In the genomic region with DNA sequence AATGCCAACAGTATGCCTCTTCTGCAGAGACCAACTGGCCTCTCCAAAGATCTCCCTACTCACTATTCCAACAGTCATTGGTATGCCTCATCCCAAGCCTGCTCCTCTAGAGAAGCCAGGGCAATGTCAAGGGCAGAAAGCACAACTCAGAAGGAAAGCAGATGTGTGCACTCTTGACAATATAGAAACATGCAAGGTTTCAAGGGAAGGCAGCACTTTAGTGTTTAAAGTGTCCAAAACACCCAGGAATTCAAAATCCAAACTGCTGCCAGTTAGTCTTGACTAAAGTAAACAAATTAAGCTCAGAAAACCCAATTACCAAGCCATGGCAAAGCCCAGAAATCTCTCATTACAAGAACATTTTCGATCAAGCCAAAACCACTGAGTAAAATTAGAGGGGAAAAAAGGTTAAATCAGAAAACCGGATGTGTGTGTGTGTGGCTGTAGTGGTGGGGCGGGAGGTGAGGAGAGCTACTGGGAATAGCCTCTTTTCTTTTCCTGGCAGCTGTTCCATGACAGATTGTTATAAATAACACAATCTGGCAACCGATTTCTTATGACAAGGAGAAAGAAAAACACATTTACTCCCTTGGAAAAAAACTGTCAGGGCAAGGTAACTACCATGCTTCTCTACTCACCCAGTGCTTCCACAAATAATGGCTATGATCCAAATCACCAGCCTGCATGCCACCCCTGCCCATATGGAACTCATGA, we compare ENCODE assay signal across 8 cellular contexts. TPM values are rescaled to one million over a fixed set of nuclear protein-coding genes. Genes with fewer than 3 reads are reported as not detected.
DNase-seq lines count a peak whose midpoint lies in the region; ATAC-seq and TF ChIP-seq lines count a peak whose summit lies in the region.

No MANE protein-coding gene starts in this region.

- no peaks in the 10 kb centered on the region for H3K36me3 ChIP-seq in BJ (ENCODE audit: control insufficient read depth, insufficient read depth, low read length)
- no peaks in the 10 kb centered on the region for H3K36me3 ChIP-seq in osteoblast (ENCODE audit: insufficient read depth, low read length)
- peaks cover 3% of the 10 kb centered on the region; the same call in 1 of the 2 replicates for H3K36me3 ChIP-seq in OCI-LY7 (ENCODE audit: insufficient read depth, low read length)

- no peak overlapping the region; the same call in 1 of the 2 replicates for H3K4me3 ChIP-seq in BJ (ENCODE audit: low read depth, low read length)
- H3K4me3 ChIP-seq in coronary artery = no peak overlapping the region
- no peak overlapping the region for H3K4me3 ChIP-seq in osteoblast (ENCODE audit: insufficient read depth, low read length)
- H3K4me3 ChIP-seq in OCI-LY7 (ENCODE audit: low read depth, low read length, poor library complexity, severe bottlenecking) = no peak overlapping the region

- POLR2A ChIA-PET in BJ (lab: Charles Lee) = interaction anchor here (0.7 kb wide), 1 partner anchor 22 kb away, joined by 4 read pairs; no protein-coding TSS in a partner anchor
- POLR2A ChIA-PET in OCI-LY7 (lab: Charles Lee) = interaction anchor here (0.8 kb wide), 1 partner anchor 1968 kb away, joined by 3 read pairs; no protein-coding TSS in a partner anchor

- H3K27ac ChIP-seq in coronary artery (peak overlapping the region; percentile 53 to 57), osteoblast (ENCODE audit: low read depth, low read length) (peak overlapping the region; percentile 65), OCI-LY7 (ENCODE audit: low read depth, low read length, poor library complexity, severe bottlenecking) (no peak overlapping the region)

- CTCF ChIA-PET in BJ (lab: Yijun Ruan, JAX) (interaction anchor here (0.5 to 2.2 kb wide), 2 partner anchors 10 to 625 kb away, joined by 3 to 5 read pairs; no protein-coding TSS in a partner anchor), OCI-LY7 (lab: Charles Lee; ENCODE audit: unreplicated experiment) (interaction anchor here (0.6 kb wide), 1 partner anchor 18 kb away, joined by 3 read pairs; no protein-coding TSS in a partner anchor)

- H3K4me2 ChIP-seq in osteoblast (ENCODE audit: insufficient read depth, low read length) (peak overlapping the region; percentile 59), OCI-LY7 (ENCODE audit: low read length) (no peak overlapping the region)

- TF ChIP-seq CTCF in BJ (IDR thresholded peaks at IDR 0.05; ENCODE audit: insufficient read depth, low read depth, low read length) (no peak), coronary artery (IDR thresholded peaks at IDR 0.05) (no peak), osteoblast (IDR thresholded peaks at IDR 0.05; ENCODE audit: extremely low read depth, low read depth, low read length) (no peak), OCI-LY7 (conservative IDR thresholded peaks at IDR 0.05; ENCODE audit: low read length) (no peak)

- BruUV-seq in OCI-LY7 (replicated peaks; lab: Mats Ljungman, UMichigan) = no TSS peak

- no peak overlapping the region for H2AFZ ChIP-seq in osteoblast (ENCODE audit: low read length)
- no peak overlapping the region for H2AFZ ChIP-seq in OCI-LY7 (ENCODE audit: low read length)

- no peaks in the 10 kb centered on the region for H3K9me3 ChIP-seq in osteoblast (ENCODE audit: low read depth, low read length)
- no peaks in the 10 kb centered on the region for H3K9me3 ChIP-seq in OCI-LY7 (ENCODE audit: low read length)

- peaks cover 16% of the 10 kb centered on the region for H4K20me1 ChIP-seq in osteoblast (ENCODE audit: insufficient read depth, low read length)
- H4K20me1 ChIP-seq in OCI-LY7 (ENCODE audit: insufficient read depth, low read length) = no peaks in the 10 kb centered on the region

- H3K27me3 ChIP-seq in BJ (ENCODE audit: control insufficient read depth, insufficient read depth, low read length) = no peaks in the 10 kb centered on the region
- H3K27me3 ChIP-seq in osteoblast (ENCODE audit: insufficient read depth, low read length) = no peaks in the 10 kb centered on the region

- DNase-seq in BJ (ENCODE audit: low read depth) = peak; percentile 61
- DNase-seq in NCI-H2227 (lab: John Stamatoyannopoulos, UW; ENCODE audit: unreplicated experiment) = peak; percentile 57
- no peak for DNase-seq in coronary artery (ENCODE audit: low spot score)
- peak; percentile 86 for DNase-seq in osteoblast (ENCODE audit: insufficient read length, low spot score, missing footprints)
- no peak for DNase-seq in iPS-NIHi7 (ENCODE audit: extremely low spot score)
- DNase-seq in OCI-LY7 (ENCODE audit: low spot score) = no peak

- peaks cover 4% of the 10 kb centered on the region for H3K79me2 ChIP-seq in osteoblast (ENCODE audit: insufficient read depth, low read length)
- no peaks in the 10 kb centered on the region for H3K79me2 ChIP-seq in OCI-LY7 (ENCODE audit: insufficient read depth, low read depth, low read length)

- no peaks in the 10 kb centered on the region for H3K9me2 ChIP-seq in OCI-LY7 (ENCODE audit: insufficient read depth, low read length)

- ATAC-seq in HG02870 (IDR thresholded peaks at IDR 0.05; ENCODE audit: unreplicated experiment) = no peak
- ATAC-seq in HG02840 (IDR thresholded peaks at IDR 0.05; ENCODE audit: low FRiP score, unreplicated experiment) = no peak

- intact Hi-C loops in OCI-LY7 (cut with micrococcal nuclease; ENCODE audit: unreplicated experiment) = no loop called here

- peaks cover 19% of the 10 kb centered on the region for H3K4me1 ChIP-seq in osteoblast (ENCODE audit: insufficient read depth, low read length)
- H3K4me1 ChIP-seq in OCI-LY7 (ENCODE audit: insufficient read depth, low read length, poor library complexity, severe bottlenecking) = no peaks in the 10 kb centered on the region

RNA-seq across cellular contexts. Expression of gene EIF2B3, which starts 39.2 kb away (rescaled TPM):
- 23.1 and 35.7 TPM in 2 replicates for polyA plus RNA-seq in BJ (2011; rRNA removed)
- polyA minus RNA-seq in BJ (2011; rRNA and poly(A)+ RNA removed) = 12.6 and 24.5 TPM in 2 replicates
- total RNA-seq in osteoblast (25.3 and 25.6 TPM in 2 replicates), OCI-LY7 (2022) (23.7 and 25.5 TPM in 2 replicates)
- 24.7 and 26.6 TPM in 2 replicates for total RNA-seq in OCI-LY7 (2014; rRNA removed; shearing (Covaris generic))

Comparison
In these comparisons a context has a peak if more than half of its experiments do, and no peak if none do; other contexts are left out.
1. DNase-seq: peak in BJ (single experiment), NCI-H2227 (single experiment) and osteoblast (single experiment); none in coronary artery (single experiment), iPS-NIHi7 (single experiment) and OCI-LY7 (single experiment).